Comparison of ENCODE assay signal across 10 cellular contexts in genomic region chr13:113122571-113123225, GRCh38. TPM values are rescaled to one million over a fixed set of nuclear protein-coding genes. Genes with fewer than 3 reads are reported as not detected.
DNase-seq lines count a peak whose midpoint lies in the region; ATAC-seq and TF ChIP-seq lines count a peak whose summit lies in the region.
"Had no signal": no experiment of that assay in that cellular context is flagged by ENCODE, and none has a peak within 500 bp of the region (broad histone marks: within the 10 kb centered on the region; RNA-seq: fewer than 3 reads in every experiment).

Gene F10, plus strand, starts transcription at chr13:113122799. Its CDS starts 57 bp downstream, at chr13:113122856.

- no peaks in the 10 kb centered on the region for H3K36me3 ChIP-seq in osteoblast (ENCODE audit: insufficient read depth, low read length)

- H3K4me2 ChIP-seq in osteoblast (ENCODE audit: insufficient read depth, low read length), result no peak within 1 kb of the TSS

- peak; percentile 70 for DNase-seq in AG10803 (ENCODE audit: low read depth)
- peak; percentile 83 for DNase-seq in SK-N-DZ (ENCODE audit: low spot score)
- peak; percentile 85 for DNase-seq in Right ventricle myocardium superior
- DNase-seq in osteoblast (ENCODE audit: insufficient read length, low spot score, missing footprints), result peak; percentile 82
- DNase-seq in COR-L47 (lab: John Stamatoyannopoulos, UW), result no peak
- no peak for DNase-seq in activated T-cell treated with anti-CD3 and anti-CD28 coated beads, Interleukin-2, amount 50 U/mL, for 4 hours
- DNase-seq: activated CD4-positive, alpha-beta T cell treated with anti-CD3 and anti-CD28 coated beads, Interleukin-2, amount 50 U/mL, for 1 hour; DMS 273 treated with DMSO at 0.1 percent for 48 hours had no signal

- H3K36me3 Mint-ChIP-seq in activated T-cell treated with anti-CD3 and anti-CD28 coated beads, Interleukin-2, amount 50 U/mL, for 4 hours (ENCODE audit: insufficient read depth), result no peaks in the 10 kb centered on the region

- H3K4me3 Mint-ChIP-seq in activated T-cell treated with anti-CD3 and anti-CD28 coated beads, Interleukin-2, amount 50 U/mL, for 4 hours, result no peak within 1 kb of the TSS

- intact Hi-C loops in Right ventricle myocardium superior (cut with DNase I), result no loop called here

- H3K27ac ChIP-seq in osteoblast (ENCODE audit: low read depth, low read length), result no peak within 1 kb of the TSS

- H3K27me3 ChIP-seq in osteoblast (ENCODE audit: insufficient read depth, low read length), result peaks cover 1% of the 10 kb centered on the region

- no peak within 1 kb of the TSS for H2AFZ ChIP-seq in osteoblast (ENCODE audit: low read length)

- no peaks in the 10 kb centered on the region for H3K4me1 ChIP-seq in osteoblast (ENCODE audit: insufficient read depth, low read length)

- TF ChIP-seq CTCF in AG10803 (conservative IDR thresholded peaks at IDR 0.05; ENCODE audit: low read length) (peak; percentile 12; the same call in 1 of the 2 replicates), osteoblast (IDR thresholded peaks at IDR 0.05; ENCODE audit: extremely low read depth, low read depth, low read length) (no peak)

- H3K9me3 Mint-ChIP-seq in activated T-cell treated with anti-CD3 and anti-CD28 coated beads, Interleukin-2, amount 50 U/mL, for 4 hours, result no peaks in the 10 kb centered on the region

- H3K4me1 Mint-ChIP-seq in activated T-cell treated with anti-CD3 and anti-CD28 coated beads, Interleukin-2, amount 50 U/mL, for 4 hours (ENCODE audit: low read depth), result no peaks in the 10 kb centered on the region

- peaks cover 10% of the 10 kb centered on the region for H3K27me3 Mint-ChIP-seq in activated T-cell treated with anti-CD3 and anti-CD28 coated beads, Interleukin-2, amount 50 U/mL, for 4 hours (ENCODE audit: low read depth)

- no peaks in the 10 kb centered on the region for H3K79me2 ChIP-seq in osteoblast (ENCODE audit: insufficient read depth, low read length)

- no peaks in the 10 kb centered on the region for H4K20me1 ChIP-seq in osteoblast (ENCODE audit: insufficient read depth, low read length)

- ATAC-seq in Right ventricle myocardium superior (ENCODE audit: poor library complexity) (peak; percentile 92), GM18868 (IDR thresholded peaks at IDR 0.05; ENCODE audit: unreplicated experiment) (no peak), HG03108 (IDR thresholded peaks at IDR 0.05; ENCODE audit: unreplicated experiment) (no peak)
- ATAC-seq in activated T-cell treated with anti-CD3 and anti-CD28 coated beads, Interleukin-2, amount 50 U/mL, for 4 hours, result no peak

- no peaks in the 10 kb centered on the region for H3K9me3 ChIP-seq in osteoblast (ENCODE audit: low read depth, low read length)

- peak within 1 kb of the TSS; percentile 54 for H3K4me3 ChIP-seq in AG10803 (ENCODE audit: low read length)
- H3K4me3 ChIP-seq in osteoblast (ENCODE audit: insufficient read depth, low read length), result no peak within 1 kb of the TSS

RNA-seq across cellular contexts. Expression of gene F10, which starts in this region (rescaled TPM):
- 0.47 and 0.54 TPM in 2 replicates for polyA plus RNA-seq in SK-N-DZ (2014; cell fraction: cytosol; rRNA removed)
- 0.13 TPM in 1 of 2 replicates, not detected in the other for polyA plus RNA-seq in SK-N-DZ (2014; cell fraction: nucleus; rRNA removed)
- total RNA-seq in Right ventricle myocardium superior (4.5 TPM), osteoblast (0.29 TPM in 1 of 2 replicates, not detected in the other)
- not detected for total RNA-seq in activated T-cell treated with anti-CD3 and anti-CD28 coated beads, Interleukin-2, amount 50 U/mL, for 4 hours

Comparison
In these comparisons a context has a peak if more than half of its experiments do, and no peak if none do; other contexts are left out.
1. Peak in DNase-seq in osteoblast; RNA of the gene not detected or under 1 TPM.
2. DNase-seq: peak in AG10803 (single experiment), SK-N-DZ (single experiment) and Right ventricle myocardium superior (single experiment); none in COR-L47 (single experiment) and activated T-cell treated with anti-CD3 and anti-CD28 coated beads, Interleukin-2, amount 50 U/mL, for 4 hours (single experiment).